ENCODE assay signal across 8 cellular contexts in the genomic region with DNA sequence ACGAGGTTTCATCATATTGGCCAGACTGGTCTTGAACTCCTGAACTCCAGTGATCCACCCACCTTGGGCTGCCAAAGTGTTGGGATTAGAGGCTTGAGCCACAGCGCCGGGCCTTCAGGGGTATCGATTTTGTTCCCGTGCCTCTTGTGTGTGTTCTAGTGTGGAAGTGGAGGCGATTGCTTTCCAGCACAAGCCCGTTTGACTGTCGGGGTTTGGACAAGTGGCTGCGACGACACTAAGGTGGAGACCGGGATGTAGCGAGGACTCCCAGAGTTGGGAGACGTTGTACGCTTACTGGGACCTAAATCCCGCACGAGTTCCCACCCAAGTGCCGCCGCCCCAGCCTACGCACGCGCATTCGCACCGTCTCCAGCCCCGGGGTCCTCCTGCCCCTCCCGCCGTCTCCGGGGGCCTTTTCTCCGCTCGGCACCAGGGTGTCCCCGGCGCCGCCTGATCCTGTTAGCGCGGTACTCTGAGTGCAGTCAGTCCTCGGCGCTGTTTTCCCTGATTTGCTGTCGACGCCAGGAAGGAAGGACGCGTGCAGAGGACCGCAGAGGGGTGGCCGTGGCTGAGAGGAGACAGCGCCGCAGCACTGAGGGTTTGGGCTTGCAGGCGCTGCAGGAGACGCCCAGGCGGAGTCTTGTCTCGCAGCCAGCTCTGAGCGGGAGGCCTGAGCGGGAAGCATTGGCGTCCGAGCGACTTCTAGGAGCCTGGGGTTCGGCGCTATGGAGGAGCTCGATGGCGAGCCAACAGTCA. TPM values are rescaled to one million over a fixed set of nuclear protein-coding genes. Genes with fewer than 3 reads are reported as not detected.
DNase-seq lines count a peak whose midpoint lies in the region; ATAC-seq, FAIRE-seq and TF ChIP-seq lines count a peak whose summit lies in the region.

A gene with protein sequence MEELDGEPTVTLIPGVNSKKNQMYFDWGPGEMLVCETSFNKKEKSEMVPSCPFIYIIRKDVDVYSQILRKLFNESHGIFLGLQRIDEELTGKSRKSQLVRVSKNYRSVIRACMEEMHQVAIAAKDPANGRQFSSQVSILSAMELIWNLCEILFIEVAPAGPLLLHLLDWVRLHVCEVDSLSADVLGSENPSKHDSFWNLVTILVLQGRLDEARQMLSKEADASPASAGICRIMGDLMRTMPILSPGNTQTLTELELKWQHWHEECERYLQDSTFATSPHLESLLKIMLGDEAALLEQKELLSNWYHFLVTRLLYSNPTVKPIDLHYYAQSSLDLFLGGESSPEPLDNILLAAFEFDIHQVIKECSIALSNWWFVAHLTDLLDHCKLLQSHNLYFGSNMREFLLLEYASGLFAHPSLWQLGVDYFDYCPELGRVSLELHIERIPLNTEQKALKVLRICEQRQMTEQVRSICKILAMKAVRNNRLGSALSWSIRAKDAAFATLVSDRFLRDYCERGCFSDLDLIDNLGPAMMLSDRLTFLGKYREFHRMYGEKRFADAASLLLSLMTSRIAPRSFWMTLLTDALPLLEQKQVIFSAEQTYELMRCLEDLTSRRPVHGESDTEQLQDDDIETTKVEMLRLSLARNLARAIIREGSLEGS (plus strand): TSS at position 643 of the 756 bp plus-strand sequence. CDS start 83 bp downstream, at position 726.

- peak; percentile 37 for FAIRE-seq in urothelium cell line (lab: Jason Lieb, UNC)

- TF ChIP-seq CTCF in GM12864 (IDR thresholded peaks at IDR 0.05; ENCODE audit: low read depth, low read length, missing control alignments) = no peak

- intact Hi-C loops in T-helper 2 cell treated with Interferon-gamma antibody and Interleukin-4, amounts not matched to agents 100 ng/mL and 5 ng/mL, for 36 hours (cut with micrococcal nuclease) = loop anchor here (1.0 kb wide), 4 partner anchors 22 to 207 kb away; partner anchors contain the start of genes GGA3, JPT1 and MRPS7
- intact Hi-C loops in right cardiac atrium (cut with DNase I) = loop anchor here in 3 of 4 donors (10.0 kb wide), 3 partner anchors 90 to 250 kb away; no protein-coding TSS in a partner anchor

- no peaks in the 10 kb centered on the region for H3K9me3 ChIP-seq in right cardiac atrium (ENCODE audit: control insufficient read depth, low read length)

- peak within 1 kb of the TSS; percentile 91 for H3K27ac ChIP-seq in right cardiac atrium (ENCODE audit: low read length)

- WGBS in right cardiac atrium = under 1% methylated on average over 57 of the region's 57 CpGs

- H3K4me1 ChIP-seq in right cardiac atrium (ENCODE audit: control insufficient read depth, insufficient read depth, low read length) = no peaks in the 10 kb centered on the region

- peak; percentile 63 for DNase-seq in GM12864 (ENCODE audit: low read depth)
- peak; percentile 95 to 97 for DNase-seq in NCI-H1930 (lab: John Stamatoyannopoulos, UW)
- DNase-seq in anterior cingulate cortex (lab: John Stamatoyannopoulos, UW) = peak; percentile 67 to 99 (median 92)
- DNase-seq in right cardiac atrium = peak; percentile 96 to 98 (median 98)
- peak; percentile 77 for DNase-seq in pulmonary artery endothelial cell (ENCODE audit: low read depth, low spot score)
- peak; percentile 100 for DNase-seq in urothelium cell line (ENCODE audit: low spot score)

- no peaks in the 10 kb centered on the region for H3K27me3 ChIP-seq in right cardiac atrium (ENCODE audit: control insufficient read depth, insufficient read depth)

- ATAC-seq in HG02870 (IDR thresholded peaks at IDR 0.05; ENCODE audit: unreplicated experiment) = peak; percentile 70
- peak; percentile 96 to 97 for ATAC-seq in right cardiac atrium

- H3K4me3 ChIP-seq in GM12864 (ENCODE audit: low read depth, low read length) (peak within 1 kb of the TSS; percentile 59), right cardiac atrium (ENCODE audit: low read length) (peak within 1 kb of the TSS; percentile 95)

RNA-seq across cellular contexts. Expression of the gene that starts here (rescaled TPM):
- total RNA-seq in T-helper 2 cell treated with Interferon-gamma antibody and Interleukin-4, amounts not matched to agents 100 ng/mL and 5 ng/mL, for 36 hours = 114 and 118 TPM in 2 replicates
- 10 to 100 TPM; 31.3 to 36.1 (median 34.2) TPM for total RNA-seq in right cardiac atrium
- polyA plus RNA-seq in right cardiac atrium = 16.3 TPM
- total RNA-seq in pulmonary artery endothelial cell = 53.2 and 61.7 TPM in 2 replicates

Comparison
In these comparisons a context has a peak if more than half of its experiments do, and no peak if none do; other contexts are left out.
1. Peak in every context shown above with its lines: DNase-seq, ATAC-seq, H3K4me3 ChIP-seq and H3K27ac ChIP-seq.